In the genomic region with DNA sequence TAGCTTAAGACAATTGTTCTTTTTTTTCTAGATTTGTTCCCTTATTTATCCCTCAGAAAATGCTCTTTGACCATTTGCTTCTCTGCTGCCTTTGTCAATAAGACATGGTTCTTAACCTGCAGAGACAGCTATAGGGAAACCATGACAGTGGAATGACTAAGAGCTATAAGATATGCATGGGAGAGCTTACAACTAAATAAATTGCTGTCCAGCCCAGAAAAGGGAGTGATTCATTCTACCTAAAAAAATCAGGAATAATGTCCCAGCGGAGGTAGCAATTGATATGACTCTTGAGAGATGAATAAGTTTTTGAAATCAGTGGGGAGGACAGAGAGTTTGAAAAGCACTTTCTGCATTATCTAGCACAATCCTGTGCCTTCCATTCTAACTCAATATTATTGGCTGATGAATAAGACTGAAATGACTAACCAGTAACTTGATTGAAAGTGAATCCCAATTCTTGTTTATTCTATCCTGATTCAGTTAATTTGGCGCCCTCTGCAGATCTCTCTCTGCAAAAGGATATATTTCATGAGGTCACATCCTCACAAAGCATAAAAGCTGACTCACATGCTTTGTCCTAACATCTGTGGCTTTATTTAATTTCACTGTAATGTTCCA, we compare ENCODE assay signal across 10 cellular contexts.
DNase-seq lines count a peak whose midpoint lies in the region; ATAC-seq and TF ChIP-seq lines count a peak whose summit lies in the region.
"Had no signal": no experiment of that assay in that cellular context is flagged by ENCODE, and none has a peak within 500 bp of the region (broad histone marks: within the 10 kb centered on the region; RNA-seq: fewer than 3 reads in every experiment).

No MANE protein-coding gene starts in this region.

- no peaks in the 10 kb centered on the region for H3K36me3 Mint-ChIP-seq in chondrocyte (ENCODE audit: low read depth)

- no peaks in the 10 kb centered on the region for H3K27me3 ChIP-seq in gastrocnemius medialis

- no peak for TF ChIP-seq POLR2A in gastrocnemius medialis (IDR thresholded peaks at IDR 0.05)

- peak; percentile 7 for DNase-seq in NCI-H510A treated with DMSO at 0.1 percent for 48 hours (lab: John Stamatoyannopoulos, UW)
- DNase-seq in NCI-H510A (lab: John Stamatoyannopoulos, UW) = no peak
- DNase-seq in NCI-H446 treated with DMSO at 0.1 percent for 48 hours (lab: John Stamatoyannopoulos, UW) = peak; percentile 93
- DNase-seq in chondrocyte (ENCODE audit: low spot score) = no peak
- DNase-seq in renal cortical epithelial cell (ENCODE audit: low read depth) = peak; percentile 62
- no peak for DNase-seq in gastrocnemius medialis
- DNase-seq: activated gamma-delta T cell treated with Interleukin-2 at 50 U/mL for 16 hours had no signal

- intact Hi-C loops in gastrocnemius medialis (cut with DNase I; ENCODE audit: low total_unique reads) = no loop called here

- no peaks in the 10 kb centered on the region for H3K36me3 ChIP-seq in gastrocnemius medialis

- no peak for ATAC-seq in GM21515 (IDR thresholded peaks at IDR 0.05; ENCODE audit: unreplicated experiment)
- no peak for ATAC-seq in gastrocnemius medialis
- ATAC-seq in GM18519 (IDR thresholded peaks at IDR 0.05; ENCODE audit: low FRiP score, unreplicated experiment) = no peak

- in situ Hi-C loops in gastrocnemius medialis (cut with MboI; ENCODE audit: low sequenced_read_pairs in 4 of 4) = no loop called here

- H3K9me3 ChIP-seq in gastrocnemius medialis = no peaks in the 10 kb centered on the region

- no peak overlapping the region for H3K27ac ChIP-seq in gastrocnemius medialis

- no peaks in the 10 kb centered on the region for H3K9me3 Mint-ChIP-seq in chondrocyte (ENCODE audit: low read depth)

- no peak overlapping the region for H3K4me3 Mint-ChIP-seq in chondrocyte (ENCODE audit: unreplicated experiment)
- H3K4me3 Mint-ChIP-seq: B cell had no signal

- TF ChIP-seq CTCF in chondrocyte (IDR thresholded peaks at IDR 0.05) (peak; percentile 56), gastrocnemius medialis (IDR thresholded peaks at IDR 0.05 in 4 of 5, conservative IDR thresholded peaks at IDR 0.05 in 1 of 5) (no peak)

- no peak overlapping the region for H3K27ac Mint-ChIP-seq in chondrocyte (ENCODE audit: unreplicated experiment)
- H3K27ac Mint-ChIP-seq: B cell had no signal

- H3K4me1 Mint-ChIP-seq in chondrocyte (ENCODE audit: low read depth) = no peaks in the 10 kb centered on the region
- H3K4me1 Mint-ChIP-seq: B cell had no signal

- no peak overlapping the region for H3K4me3 ChIP-seq in gastrocnemius medialis

- no peaks in the 10 kb centered on the region for H3K27me3 Mint-ChIP-seq in chondrocyte (ENCODE audit: low read depth)
- H3K27me3 Mint-ChIP-seq: B cell had no signal

- no peaks in the 10 kb centered on the region for H3K4me1 ChIP-seq in gastrocnemius medialis

Comparison
In these comparisons a context has a peak if more than half of its experiments do, and no peak if none do; other contexts are left out.
1. DNase-seq: peak in NCI-H510A treated with DMSO at 0.1 percent for 48 hours (single experiment), NCI-H446 treated with DMSO at 0.1 percent for 48 hours (single experiment) and renal cortical epithelial cell (single experiment); none in NCI-H510A (single experiment), chondrocyte (single experiment) and gastrocnemius medialis (0 of 2).